Comparison of ENCODE assay signal across 25 cellular contexts in the genomic region with DNA sequence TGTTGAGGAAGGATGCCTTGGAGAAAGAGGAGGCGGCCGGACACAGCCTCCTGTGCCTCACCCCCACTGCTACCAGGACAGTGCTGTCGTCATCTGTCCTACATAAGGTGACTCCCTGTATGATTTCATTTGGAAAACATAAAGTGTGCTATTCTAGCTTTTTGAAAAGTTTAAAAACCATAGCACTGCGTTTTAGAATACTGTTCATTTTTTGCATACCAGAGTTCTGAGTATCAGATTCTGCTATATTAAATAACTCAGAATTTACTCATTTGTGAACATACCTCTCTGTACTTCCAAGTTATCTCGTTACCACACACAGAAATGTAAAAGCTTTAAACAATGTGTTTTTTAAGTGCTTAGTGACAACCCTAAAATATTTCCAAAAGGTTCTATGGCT.
DNase-seq lines count a peak whose midpoint lies in the region; ATAC-seq, FAIRE-seq and TF ChIP-seq lines count a peak whose summit lies in the region.
"Had no signal": no experiment of that assay in that cellular context is flagged by ENCODE, and none has a peak within 500 bp of the region (broad histone marks: within the 10 kb centered on the region; RNA-seq: fewer than 3 reads in every experiment).

No MANE protein-coding gene starts in this region.

- peak overlapping the region; percentile 34 for H3K4me2 ChIP-seq in astrocyte (ENCODE audit: low read length)

- H3K9me3 Mint-ChIP-seq in astrocyte (ENCODE audit: unreplicated experiment): no peaks in the 10 kb centered on the region
- H3K9me3 Mint-ChIP-seq: activated CD4-positive, alpha-beta T cell treated with anti-CD3 and anti-CD28 coated beads, Interleukin-2, amount 10 ng/mL, durations not matched to agents 24 days and 14 days; activated naive CD4-positive, alpha-beta T cell treated with anti-CD3 and anti-CD28 coated beads, Interleukin-2, amount 50 U/mL, for 24 hours; nephron progenitor cell had no signal

- H4K20me1 ChIP-seq in astrocyte (ENCODE audit: insufficient read depth, low read length): no peaks in the 10 kb centered on the region

- in situ Hi-C loops in ACHN (cut with HindIII; ENCODE audit: low pct_ligation_motif_present, low pct_unique_long_range_greater_than_20kb, low sequenced_read_pairs): no loop called here

- no peak overlapping the region for H3K4me3 ChIP-seq in astrocyte (ENCODE audit: insufficient read depth, low read depth, low read length)
- H3K4me3 ChIP-seq: left ventricle myocardium inferior, sigmoid colon had no signal

- no peak overlapping the region for H3K9ac ChIP-seq in astrocyte (ENCODE audit: low read length)

- H3K27ac Mint-ChIP-seq in astrocyte (ENCODE audit: unreplicated experiment): no peak overlapping the region
- H3K27ac Mint-ChIP-seq: activated CD4-positive, alpha-beta T cell treated with anti-CD3 and anti-CD28 coated beads, Interleukin-2, amount 10 ng/mL, durations not matched to agents 24 days and 14 days; activated naive CD4-positive, alpha-beta T cell treated with anti-CD3 and anti-CD28 coated beads, Interleukin-2, amount 50 U/mL, for 24 hours; CD4-positive, alpha-beta T cell; effector memory CD8-positive, alpha-beta T cell; nephron progenitor cell; T-helper 17 cell had no signal

- no peak for TF ChIP-seq CTCF in astrocyte (IDR thresholded peaks at IDR 0.05; ENCODE audit: insufficient read depth, low read depth, low read length)

- peaks cover 11% of the 10 kb centered on the region for H3K4me1 Mint-ChIP-seq in astrocyte (ENCODE audit: low read depth, unreplicated experiment)
- H3K4me1 Mint-ChIP-seq: activated CD4-positive, alpha-beta T cell treated with anti-CD3 and anti-CD28 coated beads, Interleukin-2, amount 10 ng/mL, durations not matched to agents 24 days and 14 days; activated naive CD4-positive, alpha-beta T cell treated with anti-CD3 and anti-CD28 coated beads, Interleukin-2, amount 50 U/mL, for 24 hours; T-helper 17 cell had no signal

- H3K4me1 ChIP-seq in astrocyte (ENCODE audit: insufficient read depth, low read length): no peaks in the 10 kb centered on the region
- H3K4me1 ChIP-seq: left ventricle myocardium inferior, sigmoid colon had no signal

- H3K4me3 Mint-ChIP-seq in astrocyte (ENCODE audit: unreplicated experiment): no peak overlapping the region
- H3K4me3 Mint-ChIP-seq: activated CD4-positive, alpha-beta T cell treated with anti-CD3 and anti-CD28 coated beads, Interleukin-2, amount 10 ng/mL, durations not matched to agents 24 days and 14 days; activated naive CD4-positive, alpha-beta T cell treated with anti-CD3 and anti-CD28 coated beads, Interleukin-2, amount 50 U/mL, for 24 hours; CD4-positive, alpha-beta T cell; effector memory CD8-positive, alpha-beta T cell; nephron progenitor cell; T-helper 17 cell had no signal

- H3K9me3 ChIP-seq in astrocyte (ENCODE audit: insufficient read depth, low read depth, low read length): no peaks in the 10 kb centered on the region
- H3K9me3 ChIP-seq: left ventricle myocardium inferior had no signal

- H2AFZ ChIP-seq in astrocyte (ENCODE audit: low read depth, low read length): no peak overlapping the region

- H3K27me3 ChIP-seq in astrocyte (ENCODE audit: insufficient read depth, low read length): no peaks in the 10 kb centered on the region
- H3K27me3 ChIP-seq: sigmoid colon had no signal

- H3K79me2 ChIP-seq in astrocyte (ENCODE audit: insufficient read depth, low read length): no peaks in the 10 kb centered on the region

- DNase-seq in ACHN (peak; percentile 6), GM04504 (ENCODE audit: low read depth) (peak; percentile 21), astrocyte (ENCODE audit: low read depth) (peak; percentile 53), glomerular visceral epithelial cell (ENCODE audit: extremely low spot score) (peak; percentile 1), occipital lobe (lab: John Stamatoyannopoulos, UW) (no peak), cerebellar cortex (ENCODE audit: low spot score) (no peak)
- DNase-seq: activated CD4-positive, alpha-beta T cell treated with anti-CD3 and anti-CD28 coated beads, Interleukin-2, amount 10 ng/mL, durations not matched to agents 24 days and 14 days; CD4-positive, alpha-beta T cell; effector memory CD8-positive, alpha-beta T cell; GF-D8; left ventricle myocardium inferior; NCI-H1436; NCI-H2107; NCI-H510A; nephron progenitor cell; sigmoid colon; T-helper 17 cell had no signal

- peak; percentile 50 for FAIRE-seq in astrocyte (lab: Jason Lieb, UNC)
- FAIRE-seq: A204.1, GM12892, GM19239 had no signal

- no peaks in the 10 kb centered on the region for H3K36me3 Mint-ChIP-seq in astrocyte (ENCODE audit: low read depth, unreplicated experiment)
- H3K36me3 Mint-ChIP-seq: activated naive CD4-positive, alpha-beta T cell treated with anti-CD3 and anti-CD28 coated beads, Interleukin-2, amount 50 U/mL, for 24 hours had no signal

- no peak for ATAC-seq in HG02798 (IDR thresholded peaks at IDR 0.05; ENCODE audit: poor library complexity, unreplicated experiment)
- ATAC-seq in HG02571 (IDR thresholded peaks at IDR 0.05; ENCODE audit: unreplicated experiment): no peak
- ATAC-seq: effector memory CD8-positive, alpha-beta T cell; esophagus mucosa; Panc1; T-helper 17 cell had no signal

- no peak overlapping the region for H3K27ac ChIP-seq in astrocyte (ENCODE audit: low read depth, low read length)
- H3K27ac ChIP-seq: left ventricle myocardium inferior, sigmoid colon had no signal

- H3K36me3 ChIP-seq in astrocyte (ENCODE audit: insufficient read depth, low read length): no peaks in the 10 kb centered on the region
- H3K36me3 ChIP-seq: left ventricle myocardium inferior, sigmoid colon had no signal

- peaks cover 1% of the 10 kb centered on the region for H3K27me3 Mint-ChIP-seq in astrocyte (ENCODE audit: low read depth, unreplicated experiment)
- H3K27me3 Mint-ChIP-seq: activated CD4-positive, alpha-beta T cell treated with anti-CD3 and anti-CD28 coated beads, Interleukin-2, amount 10 ng/mL, durations not matched to agents 24 days and 14 days; activated naive CD4-positive, alpha-beta T cell treated with anti-CD3 and anti-CD28 coated beads, Interleukin-2, amount 50 U/mL, for 24 hours; CD4-positive, alpha-beta T cell; effector memory CD8-positive, alpha-beta T cell; T-helper 17 cell had no signal

Comparison
In these comparisons a context has a peak if more than half of its experiments do, and no peak if none do; other contexts are left out.
1. DNase-seq: peak in ACHN (single experiment), GM04504 (single experiment), astrocyte (single experiment) and glomerular visceral epithelial cell (single experiment); none in occipital lobe (single experiment) and cerebellar cortex (single experiment).